8 cellular contexts compared by ENCODE assay signal in genomic region chr2:181586569-181587076, GRCh38.
DNase-seq lines count a peak whose midpoint lies in the region; ATAC-seq and FAIRE-seq lines count a peak whose summit lies in the region.

No MANE protein-coding gene starts in this region.

- peak; percentile 90 for ATAC-seq in stimulated activated naive CD8-positive, alpha-beta T cell treated with anti-CD3 and anti-CD28 coated beads, Interleukin-15, amount 100 ng/mL, for 72 hours
- no peak for ATAC-seq in stimulated activated naive CD8-positive, alpha-beta T cell treated with anti-CD3 and anti-CD28 coated beads, Interleukin-15, Interleukin-2, amounts not matched to agents 100 U/mL and 50 U/mL, for 24 hours
- peak; percentile 97 for ATAC-seq in HG03060 (IDR thresholded peaks at IDR 0.05; ENCODE audit: low read depth, unreplicated experiment)

- no peak overlapping the region for H3K27ac Mint-ChIP-seq in stimulated activated naive CD8-positive, alpha-beta T cell treated with anti-CD3 and anti-CD28 coated beads, Interleukin-15, amount 100 ng/mL, for 72 hours
- no peak overlapping the region for H3K27ac Mint-ChIP-seq in activated T-cell treated with anti-CD3 and anti-CD28 coated beads, Interleukin-2, amount 50 U/mL, for 24 hours

- no peaks in the 10 kb centered on the region for H3K9me3 Mint-ChIP-seq in stimulated activated naive CD8-positive, alpha-beta T cell treated with anti-CD3 and anti-CD28 coated beads, Interleukin-15, amount 100 ng/mL, for 72 hours
- no peaks in the 10 kb centered on the region for H3K9me3 Mint-ChIP-seq in activated T-cell treated with anti-CD3 and anti-CD28 coated beads, Interleukin-2, amount 50 U/mL, for 24 hours

- H3K4me3 Mint-ChIP-seq in stimulated activated naive CD8-positive, alpha-beta T cell treated with anti-CD3 and anti-CD28 coated beads, Interleukin-15, amount 100 ng/mL, for 72 hours = no peak overlapping the region
- H3K4me3 Mint-ChIP-seq in activated T-cell treated with anti-CD3 and anti-CD28 coated beads, Interleukin-2, amount 50 U/mL, for 24 hours = no peak overlapping the region

- no peaks in the 10 kb centered on the region for H3K36me3 Mint-ChIP-seq in activated T-cell treated with anti-CD3 and anti-CD28 coated beads, Interleukin-2, amount 50 U/mL, for 24 hours (ENCODE audit: low read depth)

- no peak for DNase-seq in stimulated activated naive CD8-positive, alpha-beta T cell treated with anti-CD3 and anti-CD28 coated beads, Interleukin-15, amount 100 ng/mL, for 72 hours
- no peak for DNase-seq in stimulated activated naive CD8-positive, alpha-beta T cell treated with anti-CD3 and anti-CD28 coated beads, Interleukin-15, Interleukin-2, amounts not matched to agents 100 U/mL and 50 U/mL, for 24 hours
- DNase-seq in NCI-H510A treated with DMSO at 0.1 percent for 48 hours (lab: John Stamatoyannopoulos, UW) (peak; percentile 98), kidney tubule cell (ENCODE audit: low spot score) (peak; percentile 95), HTR-8/SVneo (ENCODE audit: insufficient read length, low spot score) (no peak)
- no peak for DNase-seq in activated T-cell treated with anti-CD3 and anti-CD28 coated beads, Interleukin-2, amount 50 U/mL, for 24 hours
- no peak for DNase-seq in stimulated activated CD4-positive, alpha-beta T cell treated with anti-CD3 and anti-CD28 coated beads, Interleukin-2, amount 100 ng/mL, for 48 hours

- H3K27me3 Mint-ChIP-seq in stimulated activated naive CD8-positive, alpha-beta T cell treated with anti-CD3 and anti-CD28 coated beads, Interleukin-15, amount 100 ng/mL, for 72 hours = no peaks in the 10 kb centered on the region
- no peaks in the 10 kb centered on the region for H3K27me3 Mint-ChIP-seq in activated T-cell treated with anti-CD3 and anti-CD28 coated beads, Interleukin-2, amount 50 U/mL, for 24 hours

- FAIRE-seq in HTR-8/SVneo (lab: Jason Lieb, UNC) = no peak

- H3K4me1 Mint-ChIP-seq in stimulated activated naive CD8-positive, alpha-beta T cell treated with anti-CD3 and anti-CD28 coated beads, Interleukin-15, amount 100 ng/mL, for 72 hours = peaks cover 16% of the 10 kb centered on the region
- H3K4me1 Mint-ChIP-seq in activated T-cell treated with anti-CD3 and anti-CD28 coated beads, Interleukin-2, amount 50 U/mL, for 24 hours (ENCODE audit: low read depth) = peaks cover 17% of the 10 kb centered on the region

Comparison
In these comparisons a context has a peak if more than half of its experiments do, and no peak if none do; other contexts are left out.
1. DNase-seq: peak in NCI-H510A treated with DMSO at 0.1 percent for 48 hours (single experiment) and kidney tubule cell (single experiment); none in stimulated activated naive CD8-positive, alpha-beta T cell treated with anti-CD3 and anti-CD28 coated beads, Interleukin-15, amount 100 ng/mL, for 72 hours (0 of 2), stimulated activated naive CD8-positive, alpha-beta T cell treated with anti-CD3 and anti-CD28 coated beads, Interleukin-15, Interleukin-2, amounts not matched to agents 100 U/mL and 50 U/mL, for 24 hours (single experiment), activated T-cell treated with anti-CD3 and anti-CD28 coated beads, Interleukin-2, amount 50 U/mL, for 24 hours (single experiment), HTR-8/SVneo (single experiment) and stimulated activated CD4-positive, alpha-beta T cell treated with anti-CD3 and anti-CD28 coated beads, Interleukin-2, amount 100 ng/mL, for 48 hours (0 of 2).